Comparison of ENCODE assay signal across 36 cellular contexts in the genomic region with DNA sequence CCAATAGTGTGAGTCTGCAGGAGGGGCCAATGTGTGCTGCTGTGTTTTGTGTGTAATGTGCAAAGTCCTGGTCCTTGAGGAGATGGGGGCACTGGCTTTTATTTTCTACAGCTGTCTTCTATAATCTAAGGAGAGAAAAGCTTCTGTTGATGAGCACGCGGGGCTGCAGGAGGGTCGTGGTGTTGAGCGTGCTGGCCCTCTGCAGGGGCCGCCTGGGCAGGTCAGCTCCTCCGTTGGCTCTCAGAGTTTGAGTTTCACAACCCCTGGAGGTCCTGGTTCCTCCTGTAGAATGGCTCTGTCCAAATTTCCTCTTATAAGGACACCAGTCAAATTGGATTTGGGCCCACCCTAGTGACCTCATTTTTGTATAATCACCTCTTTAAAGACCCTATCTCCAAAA. TPM values are rescaled to one million over a fixed set of nuclear protein-coding genes. Genes with fewer than 3 reads are reported as not detected.
"Had no signal": no experiment of that assay in that cellular context is flagged by ENCODE, and none has a peak within 500 bp of the region (broad histone marks: within the 10 kb centered on the region; RNA-seq: fewer than 3 reads in every experiment).

No MANE protein-coding gene starts in this region.

- DNase-seq: activated B cell treated with CpG ODN at 0.5 μM for 24 hours; activated CD4-positive, alpha-beta memory T cell treated with anti-CD3 and anti-CD28 coated beads for 36 hours; activated CD4-positive, alpha-beta T cell treated with anti-CD3 and anti-CD28 coated beads for 4 hours; activated CD4-positive, alpha-beta T cell treated with anti-CD3 and anti-CD28 coated beads, Interleukin-2, amount 10 ng/mL, durations not matched to agents 24 days and 14 days; activated CD4-positive, alpha-beta T cell treated with anti-CD3 and anti-CD28 coated beads, Interleukin-2, amount 50 U/mL, for 1 hour; activated CD4-positive, alpha-beta T cell treated with anti-CD3 and anti-CD28 coated beads, Interleukin-2, amount 50 U/mL, for 4 hours; activated CD4-positive, CD25-positive, alpha-beta regulatory T cell treated with anti-CD3 and anti-CD28 coated beads, Interleukin-2, amount 50 U/mL, for 72 hours; activated CD8-positive, alpha-beta memory T cell treated with anti-CD3 and anti-CD28 coated beads, Interleukin-2, amount 50 U/mL, for 4 hours; activated CD8-positive, alpha-beta T cell treated with anti-CD3 and anti-CD28 coated beads for 36 hours; activated effector memory CD4-positive, alpha-beta T cell treated with anti-CD3 and anti-CD28 coated beads, Interleukin-2, amount 50 U/mL, for 16 hours; activated gamma-delta T cell treated with Interleukin-2 at 50 U/mL for 16 hours; activated naive CD4-positive, alpha-beta T cell; activated naive CD4-positive, alpha-beta T cell treated with anti-CD3 and anti-CD28 coated beads for 36 hours; activated naive CD4-positive, alpha-beta T cell treated with anti-CD3 and anti-CD28 coated beads, Interleukin-2, amount 50 U/mL, for 16 hours; activated naive CD8-positive, alpha-beta T cell treated with anti-CD3 and anti-CD28 coated beads for 36 hours; activated T-cell treated with anti-CD3 and anti-CD28 coated beads for 4 hours; activated T-cell treated with anti-CD3 and anti-CD28 coated beads, Interleukin-2, amount 50 U/mL, for 1 hour; activated T-cell treated with anti-CD3 and anti-CD28 coated beads, Interleukin-2, amount 50 U/mL, for 4 hours; activated T-cell treated with anti-CD3 and anti-CD28 coated beads, Interleukin-2, amount 50 U/mL, for 72 hours; adrenal gland; amniotic stem cell; aorta; body of pancreas; brain microvascular endothelial cell; central memory CD4-positive, alpha-beta T cell; T-helper 1 cell; T-helper 2 cell; T-helper 9 cell had no signal

- H3K4me1 ChIP-seq: adrenal gland, body of pancreas had no signal

- H3K4me3 ChIP-seq: adrenal gland, body of pancreas, breast epithelium had no signal

- H3K27ac ChIP-seq: adrenal gland, body of pancreas, brain microvascular endothelial cell, breast epithelium, VCaP had no signal

- ATAC-seq: activated CD8-positive, alpha-beta T cell treated with anti-CD3 and anti-CD28 coated beads for 36 hours; activated naive CD4-positive, alpha-beta T cell treated with anti-CD3 and anti-CD28 coated beads, Interleukin-2, amount 50 U/mL, for 72 hours; activated T-cell treated with anti-CD3 and anti-CD28 coated beads, Interleukin-2, amount 50 U/mL, for 4 hours; activated T-cell treated with anti-CD3 and anti-CD28 coated beads, Interleukin-2, amount 50 U/mL, for 72 hours; activated T-helper 17 cell treated with anti-CD3 and anti-CD28 coated beads, Interleukin-2, amount 50 U/mL, for 72 hours; body of pancreas had no signal

- H3K9me3 ChIP-seq: adrenal gland, body of pancreas had no signal

- H3K36me3 ChIP-seq: adrenal gland, brain microvascular endothelial cell, breast epithelium had no signal

RNA-seq across cellular contexts. Expression of a gene that starts 12.6 kb away (rescaled TPM):
- total RNA-seq: activated B cell treated with CpG ODN at 0.5 μM for 24 hours; activated CD4-positive, alpha-beta memory T cell treated with anti-CD3 and anti-CD28 coated beads for 36 hours; activated CD4-positive, alpha-beta T cell treated with anti-CD3 and anti-CD28 coated beads, Interleukin-2, amount 10 ng/mL, durations not matched to agents 24 days and 14 days; activated CD8-positive, alpha-beta memory T cell treated with anti-CD3 and anti-CD28 coated beads for 36 hours; activated CD8-positive, alpha-beta T cell treated with anti-CD3 and anti-CD28 coated beads for 36 hours; activated naive CD4-positive, alpha-beta T cell treated with anti-CD3 and anti-CD28 coated beads for 36 hours; activated naive CD4-positive, alpha-beta T cell treated with anti-CD3 and anti-CD28 coated beads, Interleukin-2, amount 50 U/mL, for 72 hours; activated naive CD8-positive, alpha-beta T cell treated with anti-CD3 and anti-CD28 coated beads for 36 hours; activated T-cell treated with anti-CD3 and anti-CD28 coated beads, Interleukin-2, amount 50 U/mL, for 4 hours; activated T-cell treated with anti-CD3 and anti-CD28 coated beads, Interleukin-2, amount 50 U/mL, for 72 hours; activated T-helper 1 cell treated with anti-CD3 and anti-CD28 coated beads, Interleukin-12 subunit alpha, Interleukin-12 subunit beta, Interleukin-2, Interleukin-4 antibody, amounts not matched to agents 30 ng/mL and 10 ng/mL and 1 ng/mL, durations not matched to agents 14 hours and 24 hours and 36 hours; activated T-helper 17 cell treated with anti-CD3 and anti-CD28 coated beads, Interleukin-2, amount 50 U/mL, for 72 hours; adrenal gland; aorta; astrocyte; body of pancreas; breast epithelium; cardiac septum had no signal
- polyA plus RNA-seq: adrenal gland, aorta had no signal

RNA-seq across cellular contexts. Expression of a gene that starts 29.0 kb away (rescaled TPM):
- total RNA-seq: activated B cell treated with CpG ODN at 0.5 μM for 24 hours; activated CD4-positive, alpha-beta memory T cell treated with anti-CD3 and anti-CD28 coated beads for 36 hours; activated CD4-positive, alpha-beta T cell treated with anti-CD3 and anti-CD28 coated beads, Interleukin-2, amount 10 ng/mL, durations not matched to agents 24 days and 14 days; activated CD8-positive, alpha-beta memory T cell treated with anti-CD3 and anti-CD28 coated beads for 36 hours; activated CD8-positive, alpha-beta T cell treated with anti-CD3 and anti-CD28 coated beads for 36 hours; activated naive CD4-positive, alpha-beta T cell treated with anti-CD3 and anti-CD28 coated beads for 36 hours; activated naive CD4-positive, alpha-beta T cell treated with anti-CD3 and anti-CD28 coated beads, Interleukin-2, amount 50 U/mL, for 72 hours; activated naive CD8-positive, alpha-beta T cell treated with anti-CD3 and anti-CD28 coated beads for 36 hours; activated T-cell treated with anti-CD3 and anti-CD28 coated beads, Interleukin-2, amount 50 U/mL, for 4 hours; activated T-cell treated with anti-CD3 and anti-CD28 coated beads, Interleukin-2, amount 50 U/mL, for 72 hours; activated T-helper 1 cell treated with anti-CD3 and anti-CD28 coated beads, Interleukin-12 subunit alpha, Interleukin-12 subunit beta, Interleukin-2, Interleukin-4 antibody, amounts not matched to agents 30 ng/mL and 10 ng/mL and 1 ng/mL, durations not matched to agents 14 hours and 24 hours and 36 hours; activated T-helper 17 cell treated with anti-CD3 and anti-CD28 coated beads, Interleukin-2, amount 50 U/mL, for 72 hours; adrenal gland; aorta; astrocyte; body of pancreas; breast epithelium; cardiac septum had no signal
- polyA plus RNA-seq: adrenal gland, aorta had no signal
